Comparison of ENCODE assay signal across 27 cellular contexts in the genomic region with DNA sequence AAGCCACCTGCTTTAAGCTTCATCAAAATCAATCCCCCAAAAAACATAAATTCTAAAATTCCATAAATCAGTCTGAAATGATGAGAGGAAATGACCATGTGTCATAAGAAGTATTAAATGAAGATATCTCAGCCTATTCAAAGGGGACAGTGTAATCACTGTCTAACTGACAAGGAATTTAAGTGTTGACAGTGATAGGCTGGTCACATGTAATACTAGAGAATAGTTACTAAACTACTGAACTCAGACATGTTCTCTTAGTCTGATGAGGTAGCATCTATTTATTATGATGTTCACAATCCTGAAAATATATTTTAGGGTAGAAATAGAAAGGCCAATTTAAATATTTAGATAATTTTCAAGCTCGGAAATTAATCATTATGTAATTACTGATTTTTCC.
"Had no signal": no experiment of that assay in that cellular context is flagged by ENCODE, and none has a peak within 500 bp of the region (broad histone marks: within the 10 kb centered on the region; RNA-seq: fewer than 3 reads in every experiment).

No MANE protein-coding gene starts in this region.

- H3K36me3 Mint-ChIP-seq: stimulated activated effector memory CD8-positive, alpha-beta T cell treated with anti-CD3 and anti-CD28 coated beads, Interleukin-12 subunit alpha, Interleukin-12 subunit beta, amount 100 ng/mL, for 72 hours; type B pancreatic cell had no signal

- H3K4me3 Mint-ChIP-seq: stimulated activated effector memory CD8-positive, alpha-beta T cell treated with anti-CD3 and anti-CD28 coated beads, Interleukin-12 subunit alpha, Interleukin-12 subunit beta, amount 100 ng/mL, for 72 hours; stimulated activated naive B cell treated with anti-CD40 and anti-IgM and Interleukin-4, amounts not matched to agents 10 μg/mL and 1 μg/mL and 100 μg/mL, for 72 hours; stimulated activated naive CD8-positive, alpha-beta T cell treated with anti-CD3 and anti-CD28 coated beads, Interleukin-15, amount 100 ng/mL, for 72 hours; stimulated activated naive CD8-positive, alpha-beta T cell treated with anti-CD3 and anti-CD28 coated beads, Interleukin-15, Interleukin-2, amounts not matched to agents 100 ng/mL and 50 ng/mL, for 24 hours; type B pancreatic cell had no signal

- ATAC-seq: stimulated activated effector memory CD8-positive, alpha-beta T cell treated with anti-CD3 and anti-CD28 coated beads, Interleukin-12 subunit alpha, Interleukin-12 subunit beta, amount 100 ng/mL, for 72 hours; stimulated activated naive B cell treated with anti-CD40 and anti-IgM and Interleukin-4, amounts not matched to agents 10 μg/mL and 1 μg/mL and 100 μg/mL, for 72 hours; stimulated activated naive CD8-positive, alpha-beta T cell treated with anti-CD3 and anti-CD28 coated beads, Interleukin-15, amount 100 ng/mL, for 72 hours; stimulated activated naive CD8-positive, alpha-beta T cell treated with anti-CD3 and anti-CD28 coated beads, Interleukin-15, Interleukin-2, amounts not matched to agents 100 U/mL and 50 U/mL, for 24 hours; upper lobe of right lung had no signal

- H3K4me1 ChIP-seq: stomach, tibial artery, tibial nerve, transverse colon, upper lobe of left lung, upper lobe of right lung, uterus had no signal

- H3K27me3 Mint-ChIP-seq: stimulated activated naive B cell treated with anti-CD40 and anti-IgM and Interleukin-4, amounts not matched to agents 10 μg/mL and 1 μg/mL and 100 μg/mL, for 72 hours; stimulated activated naive CD8-positive, alpha-beta T cell treated with anti-CD3 and anti-CD28 coated beads, Interleukin-15, amount 100 ng/mL, for 72 hours; stimulated activated naive CD8-positive, alpha-beta T cell treated with anti-CD3 and anti-CD28 coated beads, Interleukin-15, Interleukin-2, amounts not matched to agents 100 ng/mL and 50 ng/mL, for 24 hours had no signal

- H3K9me3 ChIP-seq: stomach, suprapubic skin, testis, thoracic aorta, thyroid gland, tibial artery, tibial nerve, transverse colon, upper lobe of left lung, upper lobe of right lung, uterus, vagina had no signal

- H3K4me1 Mint-ChIP-seq: stimulated activated effector memory CD8-positive, alpha-beta T cell treated with anti-CD3 and anti-CD28 coated beads, Interleukin-12 subunit alpha, Interleukin-12 subunit beta, amount 100 ng/mL, for 72 hours; stimulated activated naive B cell treated with anti-CD40 and anti-IgM and Interleukin-4, amounts not matched to agents 10 μg/mL and 1 μg/mL and 100 μg/mL, for 72 hours; stimulated activated naive CD8-positive, alpha-beta T cell treated with anti-CD3 and anti-CD28 coated beads, Interleukin-15, amount 100 ng/mL, for 72 hours had no signal

- H3K27ac ChIP-seq: stomach, suprapubic skin, testis, thoracic aorta, tibial artery, tibial nerve, transverse colon, upper lobe of left lung, upper lobe of right lung, uterus, vagina had no signal

- H3K36me3 ChIP-seq: suprapubic skin, thoracic aorta, thyroid gland, tibial artery, transverse colon, upper lobe of left lung, upper lobe of right lung, uterus, vagina had no signal

- H3K27ac Mint-ChIP-seq: stimulated activated effector memory CD8-positive, alpha-beta T cell treated with anti-CD3 and anti-CD28 coated beads, Interleukin-12 subunit alpha, Interleukin-12 subunit beta, amount 100 ng/mL, for 72 hours; stimulated activated naive B cell treated with anti-CD40 and anti-IgM and Interleukin-4, amounts not matched to agents 10 μg/mL and 1 μg/mL and 100 μg/mL, for 72 hours; stimulated activated naive CD8-positive, alpha-beta T cell treated with anti-CD3 and anti-CD28 coated beads, Interleukin-15, amount 100 ng/mL, for 72 hours; stimulated activated naive CD8-positive, alpha-beta T cell treated with anti-CD3 and anti-CD28 coated beads, Interleukin-15, Interleukin-2, amounts not matched to agents 100 ng/mL and 50 ng/mL, for 24 hours; type B pancreatic cell had no signal

- H3K4me3 ChIP-seq: stomach, suprapubic skin, testis, thoracic aorta, thyroid gland, tibial artery, tibial nerve, transverse colon, upper lobe of left lung, upper lobe of right lung, uterus, vagina had no signal

- H3K27me3 ChIP-seq: stomach, suprapubic skin, testis, thyroid gland, tibial artery, tibial nerve, transverse colon, upper lobe of left lung, upper lobe of right lung, uterus, vagina had no signal

- DNase-seq: stimulated activated CD4-positive, alpha-beta T cell treated with anti-CD3 and anti-CD28 coated beads, Interleukin-2, amount 100 ng/mL, for 48 hours; stimulated activated CD4-positive, alpha-beta T cell treated with anti-CD3 and anti-CD28 coated beads, Interleukin-4, amount 100 ng/mL, for 1 hour; stimulated activated CD4-positive, alpha-beta T cell treated with anti-CD3 and anti-CD28 coated beads, Interleukin-4, amount 100 ng/mL, for 24 hours; stimulated activated CD4-positive, alpha-beta T cell treated with anti-CD3 and anti-CD28 coated beads, Interleukin-4, amount 100 ng/mL, for 4 hours; stimulated activated CD8-positive, alpha-beta memory T cell treated with anti-CD3 and anti-CD28 coated beads, Interleukin-4, amount 100 ng/mL, for 48 hours; stimulated activated naive B cell treated with anti-CD40 and anti-IgM and Interleukin-4, amounts not matched to agents 10 μg/mL and 1 μg/mL and 100 μg/mL, for 72 hours; stimulated activated naive CD4-positive, alpha-beta T cell; stimulated activated naive CD4-positive, alpha-beta T cell treated with Interleukin-2 at 50 U/mL for 16 hours; stimulated activated naive CD8-positive, alpha-beta T cell treated with anti-CD3 and anti-CD28 coated beads, Interleukin-15, amount 100 ng/mL, for 72 hours; stimulated activated naive CD8-positive, alpha-beta T cell treated with anti-CD3 and anti-CD28 coated beads, Interleukin-15, Interleukin-2, amounts not matched to agents 100 U/mL and 50 U/mL, for 24 hours; stomach; substantia nigra; testis; thyroid gland; tibial artery; transverse colon; trophoblast cell; upper lobe of left lung; upper lobe of right lung; uterus had no signal

- H3K9me3 Mint-ChIP-seq: type B pancreatic cell had no signal
